In genomic region chr12:1204581-1205121, GRCh38 we compare ENCODE assay signal across 9 cellular contexts.
DNase-seq lines count a peak whose midpoint lies in the region; ATAC-seq and TF ChIP-seq lines count a peak whose summit lies in the region.
"Had no signal": no experiment of that assay in that cellular context is flagged by ENCODE, and none has a peak within 500 bp of the region (broad histone marks: within the 10 kb centered on the region; RNA-seq: fewer than 3 reads in every experiment).

No MANE protein-coding gene starts in this region.

- no peak for TF ChIP-seq CTCF in right atrium auricular region (IDR thresholded peaks at IDR 0.05)

- no peaks in the 10 kb centered on the region for H3K9me3 ChIP-seq in right atrium auricular region
- H3K9me3 ChIP-seq: A549 had no signal

- ATAC-seq in HG02798 (IDR thresholded peaks at IDR 0.05; ENCODE audit: poor library complexity, unreplicated experiment) = peak; percentile 80
- ATAC-seq in SK-N-SH treated with all-trans-retinoic acid at 6 μM for 48 hours = peak; percentile 70
- ATAC-seq in GM19328 (IDR thresholded peaks at IDR 0.05; ENCODE audit: unreplicated experiment) = no peak
- ATAC-seq: A549 had no signal

- 30% methylated on average over 6 of the region's 6 CpGs for WGBS in urinary bladder

- no peaks in the 10 kb centered on the region for H3K36me3 ChIP-seq in right atrium auricular region
- H3K36me3 ChIP-seq in urinary bladder (ENCODE audit: insufficient read depth) = no peaks in the 10 kb centered on the region

- DNase-seq in NCI-H1417 (lab: John Stamatoyannopoulos, UW) (peak in 2 of 3 experiments; percentile 9 to 61), NCI-H1417 treated with DMSO at 0.1 percent for 48 hours (lab: John Stamatoyannopoulos, UW) (no peak), right atrium auricular region (ENCODE audit: low spot score) (no peak), SKM-1 (lab: John Stamatoyannopoulos, UW; ENCODE audit: unreplicated experiment) (no peak)

- H3K4me1 ChIP-seq in right atrium auricular region = peaks cover 0 to 8% of the 10 kb centered on the region in 2 donors
- H3K4me1 ChIP-seq in urinary bladder (ENCODE audit: insufficient read depth) = no peaks in the 10 kb centered on the region

- peak overlapping the region; percentile 70 to 77 for H3K27ac ChIP-seq in right atrium auricular region
- peak overlapping the region; percentile 74 for H3K27ac ChIP-seq in urinary bladder (ENCODE audit: low read depth)
- H3K27ac ChIP-seq: A549 had no signal

- H3K4me3 ChIP-seq in right atrium auricular region (peak overlapping the region; percentile 27 to 48), urinary bladder (ENCODE audit: low read depth, low read length) (peak overlapping the region; percentile 36)
- H3K4me3 ChIP-seq: A549 had no signal

- H3K27me3 ChIP-seq in right atrium auricular region = no peaks in the 10 kb centered on the region

TF ChIP-seq in SK-N-SH treated with all-trans-retinoic acid at 6 μM for 48 hours, 23 proteins besides CTCF, POLR2A, EP300 and RAD21:
- TF ChIP-seq POU6F1 (CRISPR knock-in tag; IDR thresholded peaks at IDR 0.05; ENCODE audit: borderline replicate concordance, low read depth) = no peak
- TF ChIP-seq ZNF70 (CRISPR knock-in tag; IDR thresholded peaks at IDR 0.05) = no peak
- no peak for TF ChIP-seq SNAI2 (CRISPR knock-in tag; IDR thresholded peaks at IDR 0.05)
- no peak for TF ChIP-seq BACH2 (CRISPR knock-in tag; IDR thresholded peaks at IDR 0.05; ENCODE audit: borderline replicate concordance)
- no peak for TF ChIP-seq ZFP30 (CRISPR knock-in tag; IDR thresholded peaks at IDR 0.05)
- no peak for TF ChIP-seq ZC3H10 (CRISPR knock-in tag; IDR thresholded peaks at IDR 0.05)
- no peak for TF ChIP-seq TSHZ2 (CRISPR knock-in tag; IDR thresholded peaks at IDR 0.05)
TF ChIP-seq in SK-N-SH treated with all-trans-retinoic acid at 6 μM for 48 hours: peak in this region for 0.

Comparison
In these comparisons a context has a peak if more than half of its experiments do, and no peak if none do; other contexts are left out.
1. DNase-seq: peak in NCI-H1417 (2 of 3); none in NCI-H1417 treated with DMSO at 0.1 percent for 48 hours (single experiment), right atrium auricular region (single experiment) and SKM-1 (single experiment).